16 cellular contexts compared by ENCODE assay signal in the genomic region with DNA sequence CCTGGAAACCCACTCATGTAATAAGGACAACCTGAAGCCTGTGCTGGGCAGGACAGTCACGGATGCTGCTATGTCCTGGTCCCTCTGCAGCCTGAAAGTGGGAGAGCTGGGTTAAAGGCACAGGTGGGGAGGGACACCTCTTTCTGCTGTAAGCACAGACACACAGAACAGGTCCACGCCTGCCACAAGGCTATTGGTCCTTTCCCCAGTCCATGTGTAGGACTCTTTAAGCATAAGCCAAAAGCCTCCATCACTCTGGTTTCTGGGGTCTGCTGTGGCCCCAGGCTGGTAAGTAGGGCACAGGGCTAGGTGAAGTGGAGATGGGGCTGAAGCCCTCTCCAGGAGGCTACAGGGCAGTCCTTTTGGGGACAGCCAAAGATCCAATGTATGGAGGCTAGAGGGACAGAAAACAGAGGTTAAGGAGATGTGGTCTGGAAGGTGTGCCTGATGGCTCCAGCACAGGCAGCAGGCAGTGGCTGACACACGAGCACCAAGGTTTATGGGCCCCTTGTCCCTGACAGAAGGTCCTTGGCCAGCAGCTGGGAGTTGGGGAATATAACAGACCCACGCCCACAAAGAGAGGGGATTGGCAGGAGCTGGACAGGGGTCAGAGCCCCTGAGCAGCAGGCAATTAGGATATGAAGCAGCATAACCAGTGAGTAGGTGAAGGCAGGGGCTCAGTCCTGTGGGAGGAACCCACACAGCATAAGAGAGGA.
"Had no signal": no experiment of that assay in that cellular context is flagged by ENCODE, and none has a peak within 500 bp of the region (broad histone marks: within the 10 kb centered on the region; RNA-seq: fewer than 3 reads in every experiment).

No MANE protein-coding gene starts in this region.

- H3K27me3 ChIP-seq: ovary, sigmoid colon had no signal

- H3K9me3 ChIP-seq: ovary, sigmoid colon, thoracic aorta, upper lobe of right lung had no signal

- H3K27ac ChIP-seq: cardiac muscle cell, dorsolateral prefrontal cortex, epithelial cell of prostate, foreskin keratinocyte, ovary, sigmoid colon, thoracic aorta, upper lobe of right lung had no signal

- H3K4me1 ChIP-seq: foreskin keratinocyte, upper lobe of right lung had no signal

- DNase-seq: activated CD4-positive, alpha-beta T cell treated with anti-CD3 and anti-CD28 coated beads, Interleukin-2, amount 10 ng/mL, durations not matched to agents 24 days and 14 days; activated naive CD4-positive, alpha-beta T cell; activated naive CD8-positive, alpha-beta T cell treated with anti-CD3 and anti-CD28 coated beads, Interleukin-2, amount 10 ng/mL, durations not matched to agents 7 days and 5 days; amygdala; dorsolateral prefrontal cortex; foreskin keratinocyte; glutamatergic neuron; hypothalamus; ovary; sigmoid colon; stimulated activated CD4-positive, alpha-beta T cell treated with anti-CD3 and anti-CD28 coated beads, Interleukin-4, amount 100 ng/mL, for 24 hours; stimulated activated naive B cell treated with anti-CD40 and anti-IgM and Interleukin-4, amounts not matched to agents 10 μg/mL and 1 μg/mL and 100 μg/mL, for 72 hours; upper lobe of right lung had no signal

- H3K4me3 ChIP-seq: cardiac muscle cell, dorsolateral prefrontal cortex, ovary, sigmoid colon, thoracic aorta, upper lobe of right lung had no signal

- H3K36me3 ChIP-seq: cardiac muscle cell, ovary, sigmoid colon, thoracic aorta, upper lobe of right lung had no signal
